14 cellular contexts compared by ENCODE assay signal in the genomic region with DNA sequence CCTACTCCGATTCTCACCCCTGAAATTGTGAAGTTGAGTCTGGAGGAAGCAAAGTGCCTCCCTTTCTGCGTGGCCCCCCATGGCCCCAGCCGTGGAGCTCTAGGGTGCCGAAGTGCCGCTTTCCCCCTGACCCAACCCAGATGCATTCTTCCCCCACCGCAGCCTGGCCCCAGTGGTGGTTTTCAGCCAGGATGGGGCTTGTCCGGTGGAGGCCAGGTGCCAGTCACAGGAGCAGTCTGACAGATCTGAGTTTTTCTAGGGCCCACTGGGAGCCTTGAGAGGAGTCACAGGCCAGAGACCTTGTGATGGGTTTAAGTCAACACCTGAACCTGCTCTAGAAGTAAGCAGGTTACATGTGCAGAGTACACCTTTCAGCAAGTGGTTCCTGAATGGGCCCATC. TPM values are rescaled to one million over a fixed set of nuclear protein-coding genes. Genes with fewer than 3 reads are reported as not detected.
"Had no signal": no experiment of that assay in that cellular context is flagged by ENCODE, and none has a peak within 500 bp of the region (broad histone marks: within the 10 kb centered on the region; RNA-seq: fewer than 3 reads in every experiment).

No MANE protein-coding gene starts in this region.

RNA-seq across cellular contexts. Expression of a gene that starts 51.7 kb away (rescaled TPM):
- total RNA-seq: activated B cell treated with CpG ODN at 0.5 μM for 24 hours; activated CD4-positive, alpha-beta T cell treated with anti-CD3 and anti-CD28 coated beads, Interleukin-2, amount 10 ng/mL, durations not matched to agents 24 days and 14 days; activated naive CD4-positive, alpha-beta T cell treated with anti-CD3 and anti-CD28 coated beads for 36 hours; activated naive CD8-positive, alpha-beta T cell treated with anti-CD3 and anti-CD28 coated beads for 36 hours; activated T-helper 1 cell treated with anti-CD3 and anti-CD28 coated beads, Interleukin-12 subunit alpha, Interleukin-12 subunit beta, Interleukin-2, Interleukin-4 antibody, amounts not matched to agents 30 ng/mL and 10 ng/mL and 1 ng/mL, durations not matched to agents 14 hours and 24 hours and 36 hours had no signal

RNA-seq across cellular contexts. Expression of a gene that starts 51.8 kb away (rescaled TPM):
- total RNA-seq: activated B cell treated with CpG ODN at 0.5 μM for 24 hours; activated CD4-positive, alpha-beta memory T cell treated with anti-CD3 and anti-CD28 coated beads for 36 hours; activated CD4-positive, alpha-beta T cell treated with anti-CD3 and anti-CD28 coated beads, Interleukin-2, amount 10 ng/mL, durations not matched to agents 24 days and 14 days; activated CD8-positive, alpha-beta memory T cell treated with anti-CD3 and anti-CD28 coated beads for 36 hours; activated CD8-positive, alpha-beta T cell treated with anti-CD3 and anti-CD28 coated beads for 36 hours; activated naive CD4-positive, alpha-beta T cell treated with anti-CD3 and anti-CD28 coated beads for 36 hours; activated naive CD4-positive, alpha-beta T cell treated with anti-CD3 and anti-CD28 coated beads, Interleukin-2, amount 50 U/mL, for 72 hours; activated naive CD8-positive, alpha-beta T cell treated with anti-CD3 and anti-CD28 coated beads for 36 hours; activated T-cell treated with anti-CD3 and anti-CD28 coated beads, Interleukin-2, amount 50 U/mL, for 4 hours; activated T-cell treated with anti-CD3 and anti-CD28 coated beads, Interleukin-2, amount 50 U/mL, for 72 hours; activated T-helper 1 cell treated with anti-CD3 and anti-CD28 coated beads, Interleukin-12 subunit alpha, Interleukin-12 subunit beta, Interleukin-2, Interleukin-4 antibody, amounts not matched to agents 30 ng/mL and 10 ng/mL and 1 ng/mL, durations not matched to agents 14 hours and 24 hours and 36 hours; aorta; bronchial epithelial cell; cardiac muscle cell had no signal
- polyA plus RNA-seq: cardiac muscle cell had no signal
